ENCODE assay signal across 8 cellular contexts in genomic region chr2:30234180-30234971, GRCh38. TPM values are rescaled to one million over a fixed set of nuclear protein-coding genes. Genes with fewer than 3 reads are reported as not detected.
DNase-seq lines count a peak whose midpoint lies in the region; ATAC-seq lines count a peak whose summit lies in the region.

No MANE protein-coding gene starts in this region.

- peak overlapping the region; percentile 84 to 99 (median 95) for H3K4me3 Mint-ChIP-seq in naive thymus-derived CD8-positive, alpha-beta T cell

- peaks cover 12 to 58% (median 44%) of the 10 kb centered on the region in 3 donors for H3K36me3 Mint-ChIP-seq in naive thymus-derived CD8-positive, alpha-beta T cell

- peak overlapping the region; percentile 87 to 100 (median 95) for H3K27ac Mint-ChIP-seq in naive thymus-derived CD8-positive, alpha-beta T cell

- DNase-seq in Caki2 (ENCODE audit: low read depth) (peak; percentile 97), RPMI7951 (ENCODE audit: low read depth) (peak; percentile 11), NCI-H146 (lab: John Stamatoyannopoulos, UW) (no peak)
- peak; percentile 34 for DNase-seq in central memory CD4-positive, alpha-beta T cell
- peak in 2 of 10 donors; percentile 54 to 58 for DNase-seq in naive thymus-derived CD8-positive, alpha-beta T cell
- no peak for DNase-seq in activated CD4-positive, CD25-positive, alpha-beta regulatory T cell treated with anti-CD3 and anti-CD28 coated beads, Interleukin-2, amount 50 U/mL, for 72 hours

- in situ Hi-C loops in Caki2 (cut with HindIII; ENCODE audit: low pct_unique_long_range_greater_than_20kb, low sequenced_read_pairs): loop anchor here (10.0 kb wide), 1 partner anchor 130 kb away; no protein-coding TSS in a partner anchor

- POLR2A ChIA-PET in naive thymus-derived CD8-positive, alpha-beta T cell (lab: Charles Lee): interaction anchor here (0.6 to 15.8 kb wide), 17 partner anchors 13 to 241 kb away, joined by 3 to 697 read pairs (median 6); partner anchors contain the start of genes LCLAT1 and YPEL5

- H3K27me3 Mint-ChIP-seq in naive thymus-derived CD8-positive, alpha-beta T cell: no peaks in the 10 kb centered on the region

- peaks cover 45 to 72% (median 66%) of the 10 kb centered on the region in 4 donors for H3K4me1 Mint-ChIP-seq in naive thymus-derived CD8-positive, alpha-beta T cell

- ATAC-seq in naive thymus-derived CD8-positive, alpha-beta T cell: no peak
- ATAC-seq in GM21367 (IDR thresholded peaks at IDR 0.05; ENCODE audit: unreplicated experiment) (no peak), HG03469 (IDR thresholded peaks at IDR 0.05; ENCODE audit: unreplicated experiment) (no peak)

- H3K9me3 Mint-ChIP-seq in naive thymus-derived CD8-positive, alpha-beta T cell: no peaks in the 10 kb centered on the region

RNA-seq across cellular contexts. Expression of gene LBH, which starts 3.0 kb away (rescaled TPM):
- total RNA-seq in Caki2 (2014; rRNA removed; shearing (Covaris generic); ENCODE audit: low replicate concordance): 99.1 and 128 TPM in 2 replicates
- 5.1 and 6.4 TPM in 2 replicates for total RNA-seq in RPMI7951 (2014; rRNA removed; shearing (Covaris generic))
- total RNA-seq in naive thymus-derived CD8-positive, alpha-beta T cell: 100 to 1,000 TPM; 537 to 573 TPM
- polyA plus RNA-seq in naive thymus-derived CD8-positive, alpha-beta T cell: 100 to 1,000 TPM; 243 to 356 (median 307) TPM

Comparison
In these comparisons a context has a peak if more than half of its experiments do, and no peak if none do; other contexts are left out.
1. DNase-seq: peak in Caki2 (single experiment), RPMI7951 (single experiment) and central memory CD4-positive, alpha-beta T cell (single experiment); none in NCI-H146 (single experiment) and activated CD4-positive, CD25-positive, alpha-beta regulatory T cell treated with anti-CD3 and anti-CD28 coated beads, Interleukin-2, amount 50 U/mL, for 72 hours (single experiment).
2. RNA of gene LBH, which starts 3.0 kb away (total RNA-seq): 537 to 573 TPM in naive thymus-derived CD8-positive, alpha-beta T cell and 99.1 to 128 TPM in Caki2; 5.1 to 6.4 TPM in RPMI7951; every median in the first group is over 10 times any median in the second.